10 cellular contexts compared by ENCODE assay signal in the genomic region with DNA sequence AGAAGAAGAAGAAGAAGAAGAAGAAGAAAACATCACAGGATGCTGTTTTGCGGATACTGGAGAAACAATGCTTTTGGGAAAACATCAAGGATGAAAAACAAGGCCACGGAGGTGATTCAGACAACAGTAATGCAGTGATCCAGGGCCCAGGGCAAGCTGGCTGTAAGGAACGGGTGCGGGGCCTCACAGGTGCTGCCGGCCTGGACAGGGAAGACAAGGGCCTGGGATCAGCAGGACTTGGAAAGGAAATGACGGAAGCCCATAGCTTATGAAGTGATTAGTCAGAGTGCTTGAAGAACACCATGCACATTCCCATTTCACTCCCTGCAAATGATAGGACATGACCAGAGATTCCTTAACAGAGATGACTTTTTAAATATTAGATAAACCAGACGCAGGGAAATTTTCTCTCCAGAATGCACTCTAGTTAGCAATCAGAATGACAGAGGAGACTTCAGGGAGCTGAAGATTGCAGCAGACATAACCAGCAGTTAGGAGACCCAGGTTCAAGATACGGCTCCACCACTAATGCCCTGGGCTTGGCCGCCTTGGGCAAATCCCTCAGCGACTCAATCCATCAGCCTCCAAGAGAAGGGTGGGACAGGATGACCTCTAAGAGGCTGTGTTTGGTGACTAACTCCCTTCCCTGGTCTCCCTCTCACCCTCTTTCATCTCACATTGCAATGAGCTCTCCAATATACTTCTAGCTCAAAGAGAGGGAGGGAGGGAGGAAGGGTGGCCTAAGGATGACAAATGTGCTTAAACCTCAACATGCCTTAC. TPM values are rescaled to one million over a fixed set of nuclear protein-coding genes. Genes with fewer than 3 reads are reported as not detected.
DNase-seq lines count a peak whose midpoint lies in the region; ATAC-seq and TF ChIP-seq lines count a peak whose summit lies in the region.
"Had no signal": no experiment of that assay in that cellular context is flagged by ENCODE, and none has a peak within 500 bp of the region (broad histone marks: within the 10 kb centered on the region; RNA-seq: fewer than 3 reads in every experiment).

No MANE protein-coding gene starts in this region.

- peak; percentile 31 for ATAC-seq in upper lobe of right lung
- ATAC-seq: K562 had no signal

- no peaks in the 10 kb centered on the region for H3K9me2 ChIP-seq in hepatocyte (replicated peaks; ENCODE audit: insufficient read depth)

- intact Hi-C loops in upper lobe of right lung (cut with DNase I), result no loop called here

- DNase-seq in HPDE6-E6E7 (ENCODE audit: extremely low spot score) (peak; percentile 91), adipocyte (ENCODE audit: low read depth) (peak; percentile 69), hepatocyte (ENCODE audit: low spot score) (peak; percentile 78), upper lobe of right lung (no peak), NCI-H2081 (lab: John Stamatoyannopoulos, UW) (no peak), BE2C (no peak)
- no peak for DNase-seq in activated naive CD8-positive, alpha-beta T cell treated with anti-CD3 and anti-CD28 coated beads for 36 hours
- DNase-seq: NCI-H526 treated with DMSO at 0.1 percent for 48 hours, T-helper 2 cell had no signal

- no peaks in the 10 kb centered on the region for H3K9me3 ChIP-seq in adipocyte (ENCODE audit: control insufficient read depth, low read length)
- no peaks in the 10 kb centered on the region for H3K9me3 ChIP-seq in hepatocyte (ENCODE audit: low read depth)
- H3K9me3 ChIP-seq in upper lobe of right lung, result no peaks in the 10 kb centered on the region
- H3K9me3 ChIP-seq in BE2C, result no peaks in the 10 kb centered on the region

- no peak overlapping the region for H3K4me3 ChIP-seq in adipocyte (ENCODE audit: low read length)
- H3K4me3 ChIP-seq in hepatocyte, result no peak overlapping the region
- no peak overlapping the region for H3K4me3 ChIP-seq in upper lobe of right lung
- H3K4me3 ChIP-seq in BE2C (ENCODE audit: low read depth, low read length), result no peak overlapping the region
- H3K4me3 ChIP-seq: K562 had no signal

- TF ChIP-seq CTCF in hepatocyte (IDR thresholded peaks at IDR 0.05; ENCODE audit: poor library complexity) (no peak), upper lobe of right lung (IDR thresholded peaks at IDR 0.05) (no peak), BE2C (IDR thresholded peaks at IDR 0.05; ENCODE audit: low read depth, low read length) (no peak)

- WGBS in hepatocyte (ENCODE audit: low lambda C conversion rate, missing lambda C conversion rate), result 67% methylated on average over 10 of the region's 10 CpGs

- peaks cover 4% of the 10 kb centered on the region for H3K27me3 Mint-ChIP-seq in activated naive CD8-positive, alpha-beta T cell treated with anti-CD3 and anti-CD28 coated beads for 36 hours

- H3K27ac ChIP-seq in hepatocyte (peak overlapping the region; percentile 74), upper lobe of right lung (no peak overlapping the region)

- H3K4me1 ChIP-seq in adipocyte (ENCODE audit: control insufficient read depth, insufficient read depth, low read length), result peaks cover 19% of the 10 kb centered on the region
- H3K4me1 ChIP-seq in hepatocyte (ENCODE audit: insufficient read depth), result peaks cover 19% of the 10 kb centered on the region
- H3K4me1 ChIP-seq in upper lobe of right lung, result peaks cover 25% of the 10 kb centered on the region
- no peaks in the 10 kb centered on the region for H3K4me1 ChIP-seq in BE2C

- H3K79me2 ChIP-seq in hepatocyte, result peaks cover 81% of the 10 kb centered on the region

- H3K36me3 Mint-ChIP-seq in activated naive CD8-positive, alpha-beta T cell treated with anti-CD3 and anti-CD28 coated beads for 36 hours, result no peaks in the 10 kb centered on the region

- no peaks in the 10 kb centered on the region for H3K4me1 Mint-ChIP-seq in activated naive CD8-positive, alpha-beta T cell treated with anti-CD3 and anti-CD28 coated beads for 36 hours

- H3K27ac Mint-ChIP-seq in activated naive CD8-positive, alpha-beta T cell treated with anti-CD3 and anti-CD28 coated beads for 36 hours, result no peak overlapping the region

- H3K27me3 ChIP-seq in adipocyte (replicated peaks; ENCODE audit: control insufficient read depth, insufficient read depth, low read length), result no peaks in the 10 kb centered on the region
- no peaks in the 10 kb centered on the region for H3K27me3 ChIP-seq in hepatocyte
- H3K27me3 ChIP-seq in upper lobe of right lung, result no peaks in the 10 kb centered on the region
- no peaks in the 10 kb centered on the region for H3K27me3 ChIP-seq in BE2C

- H3K4me3 Mint-ChIP-seq in activated naive CD8-positive, alpha-beta T cell treated with anti-CD3 and anti-CD28 coated beads for 36 hours, result no peak overlapping the region

- no peaks in the 10 kb centered on the region for H4K20me1 ChIP-seq in hepatocyte (ENCODE audit: insufficient read depth, poor library complexity, severe bottlenecking)

- no peaks in the 10 kb centered on the region for H3K9me3 Mint-ChIP-seq in activated naive CD8-positive, alpha-beta T cell treated with anti-CD3 and anti-CD28 coated beads for 36 hours

- no peak overlapping the region for H2AFZ ChIP-seq in hepatocyte

- no peaks in the 10 kb centered on the region for H3K36me3 ChIP-seq in adipocyte (ENCODE audit: control insufficient read depth, insufficient read depth, low read length, severe bottlenecking)
- H3K36me3 ChIP-seq in hepatocyte (replicated peaks; ENCODE audit: insufficient read depth, low read depth), result no peaks in the 10 kb centered on the region
- H3K36me3 ChIP-seq in upper lobe of right lung, result no peaks in the 10 kb centered on the region
- H3K36me3 ChIP-seq in BE2C, result no peaks in the 10 kb centered on the region

- H3K9ac ChIP-seq in adipocyte (ENCODE audit: low read length), result no peak overlapping the region

- H3K4me2 ChIP-seq in hepatocyte, result no peak overlapping the region

RNA-seq across cellular contexts. Expression of a gene that starts 54.1 kb away (rescaled TPM):
- total RNA-seq in hepatocyte (47.5 and 50.1 TPM in 2 replicates), upper lobe of right lung (88.2 TPM)
- polyA plus RNA-seq in hepatocyte, result 23.4 and 28.1 TPM in 2 replicates
- total RNA-seq in activated naive CD8-positive, alpha-beta T cell treated with anti-CD3 and anti-CD28 coated beads for 36 hours, result 1 to 10 TPM; 3.1 to 5.5 TPM
- 12.2 TPM for polyA plus RNA-seq in BE2C (2012; ENCODE audit: insufficient read depth, insufficient read length, low read depth)

Comparison
In these comparisons a context has a peak if more than half of its experiments do, and no peak if none do; other contexts are left out.
1. DNase-seq: peak in HPDE6-E6E7 (single experiment), adipocyte (single experiment) and hepatocyte (single experiment); none in upper lobe of right lung (single experiment), activated naive CD8-positive, alpha-beta T cell treated with anti-CD3 and anti-CD28 coated beads for 36 hours (single experiment), NCI-H2081 (0 of 2) and BE2C (single experiment).